8 cellular contexts compared by ENCODE assay signal in the genomic region with DNA sequence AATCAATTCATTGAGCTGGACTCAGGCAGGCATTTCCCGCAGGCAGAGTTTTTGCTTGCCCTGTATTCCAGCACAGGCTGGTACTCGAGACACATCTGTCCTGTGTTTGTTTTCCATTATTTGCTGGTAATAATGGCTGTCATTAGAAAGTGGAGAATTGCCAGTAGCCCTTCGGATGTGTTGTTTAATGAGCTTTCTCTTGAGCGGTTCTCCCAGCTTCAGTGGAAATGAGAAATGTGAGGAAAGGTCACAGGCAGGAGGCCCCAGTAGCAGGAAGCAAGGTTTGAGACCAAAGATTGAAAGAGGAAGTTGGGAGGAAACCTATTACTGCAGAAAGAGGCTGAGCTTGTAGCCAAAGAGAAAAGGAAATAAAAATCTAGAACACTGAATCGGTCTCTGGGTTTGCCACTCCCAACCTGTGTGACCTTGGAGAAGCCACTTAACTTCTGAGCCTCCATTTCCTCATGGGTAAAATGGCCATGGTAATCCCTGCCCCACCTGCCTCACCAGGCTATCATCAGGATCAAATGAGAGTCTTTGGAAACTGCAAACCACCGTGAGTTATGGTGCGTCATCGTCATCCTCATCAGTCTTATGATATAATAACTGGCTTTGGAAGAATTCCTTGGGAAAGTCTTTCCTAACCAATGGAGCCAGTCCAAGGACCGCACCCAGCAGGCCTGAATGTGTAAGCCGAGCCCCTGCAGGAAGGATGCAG.
DNase-seq lines count a peak whose midpoint lies in the region; ATAC-seq and TF ChIP-seq lines count a peak whose summit lies in the region.

No MANE protein-coding gene starts in this region.

- intact Hi-C loops in transverse colon (cut with DNase I; ENCODE audit: low total_unique reads): no loop called here

- peak overlapping the region; percentile 20 for H3K4me3 Mint-ChIP-seq in activated naive CD8-positive, alpha-beta T cell treated with anti-CD3 and anti-CD28 coated beads, Interleukin-2, amount 50 U/mL, for 24 hours

- H3K4me1 ChIP-seq in iPS-20b (ENCODE audit: insufficient read depth, low read length) (peaks cover 46% of the 10 kb centered on the region; the same call in 1 of the 2 replicates), transverse colon (peaks cover 9 to 53% (median 43%) of the 10 kb centered on the region in 4 donors)

- in situ Hi-C loops in transverse colon (cut with MboI; ENCODE audit: low pct_ligation_motif_present in 1 of 4, low pct_unique_long_range_greater_than_20kb in 1 of 4, low sequenced_read_pairs in 3 of 4): no loop called here

- H3K36me3 ChIP-seq in iPS-20b (ENCODE audit: insufficient read depth, low read depth, low read length) (peaks cover 27% of the 10 kb centered on the region), transverse colon (no peaks in the 10 kb centered on the region)

- TF ChIP-seq CTCF in transverse colon (IDR thresholded peaks at IDR 0.05): no peak

- H3K27me3 ChIP-seq in iPS-20b (ENCODE audit: insufficient read depth, low read length) (no peaks in the 10 kb centered on the region), transverse colon (no peaks in the 10 kb centered on the region)

- DNase-seq in GM04504 (ENCODE audit: low read depth): peak; percentile 90
- peak; percentile 56 for DNase-seq in NCI-H2081 treated with DMSO at 0.1 percent for 48 hours (lab: John Stamatoyannopoulos, UW)
- DNase-seq in activated naive CD8-positive, alpha-beta T cell treated with anti-CD3 and anti-CD28 coated beads, Interleukin-2, amount 50 U/mL, for 24 hours: no peak
- peak; percentile 58 for DNase-seq in transverse colon
- no peak for DNase-seq in caudate nucleus (lab: John Stamatoyannopoulos, UW)
- no peak for DNase-seq in putamen (ENCODE audit: low spot score)

- peaks cover 64% of the 10 kb centered on the region for H3K36me3 Mint-ChIP-seq in activated naive CD8-positive, alpha-beta T cell treated with anti-CD3 and anti-CD28 coated beads, Interleukin-2, amount 50 U/mL, for 24 hours (ENCODE audit: low read depth)

- 31 to 37% methylated on average over 7 to 10 of the region's 10 CpGs for WGBS in transverse colon (ENCODE audit: low coverage in 1 of 2), 2 donors

- H3K4me3 ChIP-seq in iPS-20b (ENCODE audit: low read length): no peak overlapping the region
- H3K4me3 ChIP-seq in transverse colon: no peak overlapping the region

- H3K9me3 Mint-ChIP-seq in activated naive CD8-positive, alpha-beta T cell treated with anti-CD3 and anti-CD28 coated beads, Interleukin-2, amount 50 U/mL, for 24 hours: no peaks in the 10 kb centered on the region

- TF ChIP-seq EP300 in transverse colon (IDR thresholded peaks at IDR 0.05; ENCODE audit: low read depth): no peak

- H3K4me1 Mint-ChIP-seq in activated naive CD8-positive, alpha-beta T cell treated with anti-CD3 and anti-CD28 coated beads, Interleukin-2, amount 50 U/mL, for 24 hours: peaks cover 71% of the 10 kb centered on the region

- H3K9ac ChIP-seq in iPS-20b (ENCODE audit: low read depth, low read length): 0 out of 2 replicates have a peak overlapping the region, but pooled peaks have one; percentile 13

- no peak for ATAC-seq in activated naive CD8-positive, alpha-beta T cell treated with anti-CD3 and anti-CD28 coated beads, Interleukin-2, amount 50 U/mL, for 24 hours
- no peak for ATAC-seq in GM21423 (IDR thresholded peaks at IDR 0.05; ENCODE audit: unreplicated experiment)

- H3K27ac ChIP-seq in iPS-20b (ENCODE audit: low read length) (no peak overlapping the region), transverse colon (peak overlapping the region; percentile 69 to 81 (median 76)), caudate nucleus (ENCODE audit: low read depth, low read length) (no peak overlapping the region)

- H3K27me3 Mint-ChIP-seq in activated naive CD8-positive, alpha-beta T cell treated with anti-CD3 and anti-CD28 coated beads, Interleukin-2, amount 50 U/mL, for 24 hours: no peaks in the 10 kb centered on the region

- peak overlapping the region; percentile 87 for H3K27ac Mint-ChIP-seq in activated naive CD8-positive, alpha-beta T cell treated with anti-CD3 and anti-CD28 coated beads, Interleukin-2, amount 50 U/mL, for 24 hours

- H3K9me3 ChIP-seq in iPS-20b (ENCODE audit: insufficient read depth, low read depth, low read length) (no peaks in the 10 kb centered on the region), transverse colon (no peaks in the 10 kb centered on the region)

- no peak for TF ChIP-seq POLR2A in transverse colon (IDR thresholded peaks at IDR 0.05)

Comparison
In these comparisons a context has a peak if more than half of its experiments do, and no peak if none do; other contexts are left out.
1. DNase-seq: peak in GM04504 (single experiment), NCI-H2081 treated with DMSO at 0.1 percent for 48 hours (single experiment) and transverse colon (single experiment); none in activated naive CD8-positive, alpha-beta T cell treated with anti-CD3 and anti-CD28 coated beads, Interleukin-2, amount 50 U/mL, for 24 hours (single experiment), caudate nucleus (0 of 61) and putamen (single experiment).
2. H3K27ac ChIP-seq: peak in transverse colon (4 of 4); none in iPS-20b (single experiment) and caudate nucleus (single experiment).